ENCODE assay signal across 8 cellular contexts in genomic region chr9:36873247-36873875, GRCh38.
DNase-seq lines count a peak whose midpoint lies in the region; ATAC-seq and TF ChIP-seq lines count a peak whose summit lies in the region.

No MANE protein-coding gene starts in this region.

- H3K79me2 ChIP-seq in HCT116 (ENCODE audit: insufficient read depth, low read length): no peaks in the 10 kb centered on the region

- no peaks in the 10 kb centered on the region for H3K36me3 Mint-ChIP-seq in mesothelial cell of epicardium

- no peak overlapping the region for H3K4me2 ChIP-seq in HCT116 (ENCODE audit: low read length)

- peaks cover 83% of the 10 kb centered on the region for H3K27me3 Mint-ChIP-seq in mesothelial cell of epicardium (ENCODE audit: low read depth)

- TF ChIP-seq RAD21 in HCT116 (IDR thresholded peaks at IDR 0.05; ENCODE audit: low read depth): peak; percentile 97

- no peaks in the 10 kb centered on the region for H3K4me1 ChIP-seq in HCT116 (ENCODE audit: control insufficient read depth in 1 of 2, insufficient read depth in 2 of 2, low read length in 2 of 2)

- no peaks in the 10 kb centered on the region for H3K36me3 ChIP-seq in HCT116 (ENCODE audit: control insufficient read depth in 1 of 2, insufficient read depth in 2 of 2, low read length in 2 of 2)

- no TSS peak for BruUV-seq in HCT116 (replicated peaks; lab: Mats Ljungman, UMichigan)

- DNase-seq in EL (peak; percentile 52), HCT116 (ENCODE audit: low read depth, low spot score) (peak; percentile 43), NCI-H2171 (lab: John Stamatoyannopoulos, UW) (peak; percentile 23), dermis microvascular lymphatic vessel endothelial cell (ENCODE audit: low read depth in 2 of 2) (peak; percentile 35 to 66), mesothelial cell of epicardium (ENCODE audit: low spot score in 2 of 2, unreplicated experiment in 2 of 2) (peak; percentile 64 to 81)
- DNase-seq in activated CD4-positive, alpha-beta T cell treated with anti-CD3 and anti-CD28 coated beads, Interleukin-2, amount 50 U/mL, for 1 hour: peak; percentile 71
- peak; percentile 42 to 44 for DNase-seq in stimulated activated CD8-positive, alpha-beta memory T cell treated with anti-CD3 and anti-CD28 coated beads, Interleukin-4, amount 100 ng/mL, for 1 hour (ENCODE audit: low read depth in 2 of 2, low spot score in 1 of 2)

- H3K4me3 Mint-ChIP-seq in mesothelial cell of epicardium: no peak overlapping the region

- H3K9ac ChIP-seq in HCT116 (ENCODE audit: low read length): no peak overlapping the region

- H3K4me1 Mint-ChIP-seq in mesothelial cell of epicardium: no peaks in the 10 kb centered on the region

- intact Hi-C loops in HCT116 (cut with micrococcal nuclease): loop anchor here (1.0 to 10.0 kb wide), 3 partner anchors 118 to 521 kb away; no protein-coding TSS in a partner anchor

- no peaks in the 10 kb centered on the region for H4K20me1 ChIP-seq in HCT116 (ENCODE audit: insufficient read depth)

- H3K9me3 Mint-ChIP-seq in mesothelial cell of epicardium: peaks cover 6% of the 10 kb centered on the region

- no peak overlapping the region for H3K4me3 ChIP-seq in HCT116 (replicated peaks in 1 of 2; ENCODE audit: low read depth in 1 of 2, low read length in 2 of 2)

- H3K27ac Mint-ChIP-seq in mesothelial cell of epicardium: no peak overlapping the region

- no peak overlapping the region for H2AFZ ChIP-seq in HCT116 (ENCODE audit: low read depth, low read length, poor library complexity, severe bottlenecking)

- no peak overlapping the region for H3K27ac ChIP-seq in HCT116 (ENCODE audit: low read depth, low read length)

- TF ChIP-seq POLR2A in HCT116 (IDR thresholded peaks at IDR 0.05; ENCODE audit: borderline replicate concordance, extremely low read depth, insufficient read depth, insufficient read length): no peak

- H3K9me3 ChIP-seq in HCT116 (ENCODE audit: control insufficient read depth in 1 of 2, insufficient read depth in 1 of 2, low read depth in 1 of 2, low read length in 2 of 2): no peaks in the 10 kb centered on the region

- CTCF ChIA-PET in HCT116 (lab: Charles Lee): interaction anchor here (0.6 to 5.0 kb wide), 27 partner anchors 9 to 609 kb away, joined by 3 to 148 read pairs (median 5); no protein-coding TSS in a partner anchor

- H3K27me3 ChIP-seq in HCT116 (ENCODE audit: insufficient read depth, low read length): peaks cover 18% of the 10 kb centered on the region; the same call in 1 of the 2 replicates

- H3K9me2 ChIP-seq in HCT116 (ENCODE audit: insufficient read depth): no peaks in the 10 kb centered on the region

- TF ChIP-seq CTCF in HCT116 (IDR thresholded peaks at IDR 0.05 in 2 of 3, conservative IDR thresholded peaks at IDR 0.05 in 1 of 3; ENCODE audit: borderline replicate concordance in 1 of 3, insufficient read depth in 1 of 3, low read depth in 2 of 3, low read length in 2 of 3): peak; percentile 91 to 96 (median 92)
- peak; percentile 88 for TF ChIP-seq CTCF in mesothelial cell of epicardium (IDR thresholded peaks at IDR 0.05; ENCODE audit: unreplicated experiment)

- RAD21 ChIA-PET in HCT116 (lab: Charles Lee; ENCODE audit: low non-redundant PET in 1 of 2, low total read pairs in 2 of 2, uncharacterized antibody in 2 of 2, unreplicated experiment in 2 of 2): interaction anchor here (0.6 to 2.6 kb wide), 10 partner anchors 18 to 123 kb away, joined by 3 to 16 read pairs (median 4); no protein-coding TSS in a partner anchor

- POLR2A ChIA-PET in HCT116 (lab: Charles Lee): interaction anchor here (0.8 kb wide), 1 partner anchor 119 kb away, joined by 3 read pairs; no protein-coding TSS in a partner anchor

- ATAC-seq in HCT116 (peak; percentile 99), GM19324 (IDR thresholded peaks at IDR 0.05; ENCODE audit: low FRiP score, unreplicated experiment) (no peak)

TF ChIP-seq in HCT116, 20 proteins besides CTCF, POLR2A, EP300 and RAD21:
- TF ChIP-seq POLR2AphosphoS5 (IDR thresholded peaks at IDR 0.05; ENCODE audit: low read depth, low read length): no peak
- TF ChIP-seq EZH2 (IDR thresholded peaks at IDR 0.05): no peak
- TF ChIP-seq, protein P1, sequence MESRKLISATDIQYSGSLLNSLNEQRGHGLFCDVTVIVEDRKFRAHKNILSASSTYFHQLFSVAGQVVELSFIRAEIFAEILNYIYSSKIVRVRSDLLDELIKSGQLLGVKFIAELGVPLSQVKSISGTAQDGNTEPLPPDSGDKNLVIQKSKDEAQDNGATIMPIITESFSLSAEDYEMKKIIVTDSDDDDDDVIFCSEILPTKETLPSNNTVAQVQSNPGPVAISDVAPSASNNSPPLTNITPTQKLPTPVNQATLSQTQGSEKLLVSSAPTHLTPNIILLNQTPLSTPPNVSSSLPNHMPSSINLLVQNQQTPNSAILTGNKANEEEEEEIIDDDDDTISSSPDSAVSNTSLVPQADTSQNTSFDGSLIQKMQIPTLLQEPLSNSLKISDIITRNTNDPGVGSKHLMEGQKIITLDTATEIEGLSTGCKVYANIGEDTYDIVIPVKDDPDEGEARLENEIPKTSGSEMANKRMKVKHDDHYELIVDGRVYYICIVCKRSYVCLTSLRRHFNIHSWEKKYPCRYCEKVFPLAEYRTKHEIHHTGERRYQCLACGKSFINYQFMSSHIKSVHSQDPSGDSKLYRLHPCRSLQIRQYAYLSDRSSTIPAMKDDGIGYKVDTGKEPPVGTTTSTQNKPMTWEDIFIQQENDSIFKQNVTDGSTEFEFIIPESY (IDR thresholded peaks at IDR 0.05; ENCODE audit: extremely low read depth, insufficient replicate concordance, low read length): no peak
